Comparison of ENCODE assay signal across 18 cellular contexts in genomic region chr3:190694335-190695001, GRCh38.
"Had no signal": no experiment of that assay in that cellular context is flagged by ENCODE, and none has a peak within 500 bp of the region (broad histone marks: within the 10 kb centered on the region; RNA-seq: fewer than 3 reads in every experiment).

No MANE protein-coding gene starts in this region.

- H3K27ac ChIP-seq: gastrocnemius medialis, ovary, thoracic aorta, upper lobe of left lung, WERI-Rb-1 had no signal

- H3K9me3 ChIP-seq: gastrocnemius medialis, ovary, thoracic aorta, upper lobe of left lung had no signal

- H3K27me3 ChIP-seq: gastrocnemius medialis, ovary, upper lobe of left lung had no signal

- H3K4me3 ChIP-seq: gastrocnemius medialis, ovary, smooth muscle cell, thoracic aorta, upper lobe of left lung had no signal

- DNase-seq: activated CD4-positive, alpha-beta T cell treated with anti-CD3 and anti-CD28 coated beads for 1 hour; activated CD4-positive, alpha-beta T cell treated with anti-CD3 and anti-CD28 coated beads, Interleukin-2, amount 50 U/mL, for 4 hours; activated gamma-delta T cell; activated T-cell treated with anti-CD3 and anti-CD28 coated beads, Interleukin-2, amount 50 U/mL, for 72 hours; cerebellar nuclear complex; cortex of kidney; gastrocnemius medialis; head of caudate nucleus; left ventricle myocardium superior; naive thymus-derived CD4-positive, alpha-beta T cell; ovary; stimulated activated CD4-positive, alpha-beta T cell treated with anti-CD3 and anti-CD28 coated beads, Interleukin-4, amount 100 ng/mL, for 24 hours; upper lobe of left lung; WERI-Rb-1 had no signal

- H3K4me1 ChIP-seq: gastrocnemius medialis had no signal

- H3K36me3 ChIP-seq: gastrocnemius medialis, ovary, thoracic aorta, upper lobe of left lung, WERI-Rb-1 had no signal

- ATAC-seq: gastrocnemius medialis; left ventricle myocardium superior; naive thymus-derived CD4-positive, alpha-beta T cell; sciatic nerve; stimulated activated memory B cell treated with anti-CD40 and anti-IgM and Interleukin-4, amounts not matched to agents 10 μg/mL and 1 μg/mL and 100 μg/mL, for 72 hours had no signal
